3 cellular contexts compared by ENCODE assay signal in the genomic region with DNA sequence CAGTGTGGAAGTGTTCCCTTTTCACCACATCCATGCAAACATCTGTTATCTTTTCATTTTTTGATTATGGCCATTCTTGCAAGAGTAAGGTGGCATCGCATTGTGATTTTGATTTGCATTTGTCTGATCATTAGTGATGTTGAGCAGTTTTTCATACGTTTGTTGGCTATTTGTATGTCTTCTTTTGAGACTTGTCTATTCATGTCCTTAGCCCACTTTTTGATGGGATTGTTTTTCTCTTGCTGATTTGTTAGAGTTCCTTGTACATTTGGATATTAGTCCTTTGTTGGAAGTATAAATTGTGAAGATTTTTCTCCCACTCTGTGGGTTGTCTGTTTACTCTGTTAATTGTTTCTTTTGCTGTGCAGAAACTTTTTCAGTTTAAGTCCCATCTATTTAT.
A peak's percentile ranks its signal among the peaks of the same experiment; 100 is the strongest.
TF ChIP-seq lines count a peak whose summit lies in the region.

No MANE protein-coding gene starts in this region.

TF ChIP-seq in A549, 52 proteins besides CTCF, POLR2A, EP300 and RAD21:
- TF ChIP-seq FOSL2 (IDR thresholded peaks at IDR 0.05) (no peak), FOSL2 (CRISPR knock-in tag; IDR thresholded peaks at IDR 0.05) (no peak), MAZ (IDR thresholded peaks at IDR 0.05; ENCODE audit: borderline replicate concordance, low read depth, low read length) (no peak), RFX5 (IDR thresholded peaks at IDR 0.05) (no peak), KDM5A (IDR thresholded peaks at IDR 0.05) (no peak), ZNF302 (CRISPR knock-in tag; IDR thresholded peaks at IDR 0.05) (no peak), HOXB5 (CRISPR knock-in tag; IDR thresholded peaks at IDR 0.05) (no peak), CEBPB (IDR thresholded peaks at IDR 0.05) (no peak), MYC (IDR thresholded peaks at IDR 0.05; ENCODE audit: borderline replicate concordance, low read length) (no peak), JUNB (IDR thresholded peaks at IDR 0.05) (no peak), NFE2L2 (conservative IDR thresholded peaks at IDR 0.05; ENCODE audit: low read length) (no peak), ZFP36 (IDR thresholded peaks at IDR 0.05; ENCODE audit: borderline replicate concordance, partially characterized antibody) (no peak), KDM1A (IDR thresholded peaks at IDR 0.05; ENCODE audit: low read depth) (no peak)
- TF ChIP-seq, protein P1, sequence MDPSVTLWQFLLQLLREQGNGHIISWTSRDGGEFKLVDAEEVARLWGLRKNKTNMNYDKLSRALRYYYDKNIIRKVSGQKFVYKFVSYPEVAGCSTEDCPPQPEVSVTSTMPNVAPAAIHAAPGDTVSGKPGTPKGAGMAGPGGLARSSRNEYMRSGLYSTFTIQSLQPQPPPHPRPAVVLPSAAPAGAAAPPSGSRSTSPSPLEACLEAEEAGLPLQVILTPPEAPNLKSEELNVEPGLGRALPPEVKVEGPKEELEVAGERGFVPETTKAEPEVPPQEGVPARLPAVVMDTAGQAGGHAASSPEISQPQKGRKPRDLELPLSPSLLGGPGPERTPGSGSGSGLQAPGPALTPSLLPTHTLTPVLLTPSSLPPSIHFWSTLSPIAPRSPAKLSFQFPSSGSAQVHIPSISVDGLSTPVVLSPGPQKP (IDR thresholded peaks at IDR 0.05; ENCODE audit: low read depth, low read length), result no peak
- TF ChIP-seq, protein P2, sequence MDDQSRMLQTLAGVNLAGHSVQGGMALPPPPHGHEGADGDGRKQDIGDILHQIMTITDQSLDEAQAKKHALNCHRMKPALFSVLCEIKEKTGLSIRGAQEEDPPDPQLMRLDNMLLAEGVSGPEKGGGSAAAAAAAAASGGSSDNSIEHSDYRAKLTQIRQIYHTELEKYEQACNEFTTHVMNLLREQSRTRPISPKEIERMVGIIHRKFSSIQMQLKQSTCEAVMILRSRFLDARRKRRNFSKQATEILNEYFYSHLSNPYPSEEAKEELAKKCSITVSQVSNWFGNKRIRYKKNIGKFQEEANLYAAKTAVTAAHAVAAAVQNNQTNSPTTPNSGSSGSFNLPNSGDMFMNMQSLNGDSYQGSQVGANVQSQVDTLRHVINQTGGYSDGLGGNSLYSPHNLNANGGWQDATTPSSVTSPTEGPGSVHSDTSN (IDR thresholded peaks at IDR 0.05), result no peak
- TF ChIP-seq, protein P3, sequence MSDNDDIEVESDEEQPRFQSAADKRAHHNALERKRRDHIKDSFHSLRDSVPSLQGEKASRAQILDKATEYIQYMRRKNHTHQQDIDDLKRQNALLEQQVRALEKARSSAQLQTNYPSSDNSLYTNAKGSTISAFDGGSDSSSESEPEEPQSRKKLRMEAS (IDR thresholded peaks at IDR 0.05), result no peak

TF ChIP-seq in GM23338, 12 proteins besides CTCF, POLR2A, EP300 and RAD21 (continued from another document):
- TF ChIP-seq EZH2phosphoT487 (IDR thresholded peaks at IDR 0.05; ENCODE audit: unreplicated experiment) (no peak), EZH2 (IDR thresholded peaks at IDR 0.05; ENCODE audit: low read depth, unreplicated experiment) (no peak), POLR2AphosphoS5 (IDR thresholded peaks at IDR 0.05; ENCODE audit: low read depth) (no peak), STAT1 (IDR thresholded peaks at IDR 0.05; ENCODE audit: unreplicated experiment) (no peak), NANOG (IDR thresholded peaks at IDR 0.05; ENCODE audit: borderline replicate concordance) (no peak), ZNF331 (CRISPR knock-in tag; IDR thresholded peaks at IDR 0.05; ENCODE audit: low read depth) (no peak)

TF ChIP-seq in HEK293, 187 proteins besides CTCF, POLR2A, EP300 and RAD21 (continued from another document):
- no peak for TF ChIP-seq ZNF416 (tag by site-specific recombination; IDR thresholded peaks at IDR 0.05)
- peak; percentile 94 for TF ChIP-seq ZNF558 (tag by site-specific recombination; IDR thresholded peaks at IDR 0.05)
- no peak for TF ChIP-seq ZNF624 (tag by site-specific recombination; IDR thresholded peaks at IDR 0.05)
- TF ChIP-seq ZNF366 (tag by site-specific recombination; conservative IDR thresholded peaks at IDR 0.05), result no peak
- TF ChIP-seq, protein P4, sequence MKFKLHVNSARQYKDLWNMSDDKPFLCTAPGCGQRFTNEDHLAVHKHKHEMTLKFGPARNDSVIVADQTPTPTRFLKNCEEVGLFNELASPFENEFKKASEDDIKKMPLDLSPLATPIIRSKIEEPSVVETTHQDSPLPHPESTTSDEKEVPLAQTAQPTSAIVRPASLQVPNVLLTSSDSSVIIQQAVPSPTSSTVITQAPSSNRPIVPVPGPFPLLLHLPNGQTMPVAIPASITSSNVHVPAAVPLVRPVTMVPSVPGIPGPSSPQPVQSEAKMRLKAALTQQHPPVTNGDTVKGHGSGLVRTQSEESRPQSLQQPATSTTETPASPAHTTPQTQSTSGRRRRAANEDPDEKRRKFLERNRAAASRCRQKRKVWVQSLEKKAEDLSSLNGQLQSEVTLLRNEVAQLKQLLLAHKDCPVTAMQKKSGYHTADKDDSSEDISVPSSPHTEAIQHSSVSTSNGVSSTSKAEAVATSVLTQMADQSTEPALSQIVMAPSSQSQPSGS (tag by site-specific recombination; IDR thresholded peaks at IDR 0.05; ENCODE audit: low read depth), result no peak
- TF ChIP-seq ZNF302 (tag by site-specific recombination; IDR thresholded peaks at IDR 0.05; ENCODE audit: low read depth), result no peak
